In genomic region chr2:74887961-74888670, GRCh38 we compare ENCODE assay signal across 1 cellular context.
TF ChIP-seq lines count a peak whose summit lies in the region.

No MANE protein-coding gene starts in this region.

TF ChIP-seq in IMR-90, 13 proteins besides CTCF, POLR2A, EP300 and RAD21:
- no peak for TF ChIP-seq RCOR1 (IDR thresholded peaks at IDR 0.05; ENCODE audit: insufficient replicate concordance, low read length)
- no peak for TF ChIP-seq MXI1 (IDR thresholded peaks at IDR 0.05; ENCODE audit: borderline replicate concordance, low read depth, low read length)
- no peak for TF ChIP-seq SMC3 (IDR thresholded peaks at IDR 0.05; ENCODE audit: low read depth, low read length)
- no peak for TF ChIP-seq CEBPB (IDR thresholded peaks at IDR 0.05; ENCODE audit: low read depth, low read length)
- TF ChIP-seq RFX5 (IDR thresholded peaks at IDR 0.05; ENCODE audit: low read depth, low read length) = no peak
- TF ChIP-seq MAZ (IDR thresholded peaks at IDR 0.05; ENCODE audit: borderline replicate concordance, low read depth, low read length) = no peak
